Comparison of ENCODE assay signal across 8 cellular contexts in the genomic region with DNA sequence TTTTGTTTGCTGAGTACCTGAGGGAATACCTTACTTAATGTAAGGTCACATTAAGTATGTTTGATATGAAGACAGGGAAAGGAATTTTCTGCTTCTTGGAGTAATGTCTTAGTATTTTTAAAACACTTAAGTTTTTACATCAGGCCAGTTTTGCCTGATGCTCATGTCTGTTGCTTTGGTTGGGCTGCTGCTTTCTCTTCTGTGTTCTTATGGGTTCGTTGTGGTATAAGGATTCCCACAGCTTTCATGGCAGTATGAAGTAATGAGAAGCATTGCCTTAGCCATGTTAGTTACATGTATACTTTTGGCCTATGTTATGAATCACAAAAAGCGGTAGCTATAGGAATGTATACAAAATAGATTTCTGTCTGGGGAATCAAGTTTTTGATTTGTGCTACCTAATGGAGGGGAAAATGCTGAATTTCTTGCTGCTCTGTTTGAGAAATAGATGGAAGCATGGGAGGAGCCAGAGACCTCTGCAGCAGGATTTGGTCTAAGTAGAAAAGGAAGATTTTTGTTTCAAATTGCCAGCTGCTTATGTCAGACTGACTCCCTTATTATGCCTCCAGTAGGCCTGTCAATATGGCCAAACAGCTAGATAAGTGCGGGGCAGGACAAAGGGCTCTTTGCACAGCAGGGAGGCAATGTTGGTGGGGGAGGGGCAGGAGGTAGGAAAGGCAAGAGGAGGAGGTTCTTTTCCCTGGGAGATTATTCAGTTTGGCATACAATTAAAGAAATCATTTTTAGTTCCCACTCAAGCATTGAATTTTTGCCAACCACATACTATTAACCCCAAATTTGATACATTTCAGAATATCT. TPM values are rescaled to one million over a fixed set of nuclear protein-coding genes. Genes with fewer than 3 reads are reported as not detected.
A peak's percentile ranks its signal among the peaks of the same experiment; 100 is the strongest.
DNase-seq lines count a peak whose midpoint lies in the region; ATAC-seq and TF ChIP-seq lines count a peak whose summit lies in the region.

No MANE protein-coding gene starts in this region.

- peaks cover 99% of the 10 kb centered on the region for H3K79me2 ChIP-seq in OCI-LY1 (ENCODE audit: insufficient read depth, low read length)
- peaks cover 100% of the 10 kb centered on the region for H3K79me2 ChIP-seq in neural cell (replicated peaks; ENCODE audit: insufficient read depth, low read length)

- H3K4me3 ChIP-seq in OCI-LY1 (ENCODE audit: low read depth, low read length, poor library complexity, severe bottlenecking) (peak overlapping the region; percentile 12), neural cell (ENCODE audit: low read length) (peak overlapping the region; percentile 86)

- no peak overlapping the region for H3K27ac ChIP-seq in OCI-LY1 (ENCODE audit: low read depth, low read length, poor library complexity, severe bottlenecking)
- H3K27ac ChIP-seq in epithelial cell of prostate: peak overlapping the region; percentile 96
- peak overlapping the region; percentile 91 for H3K27ac ChIP-seq in neural cell (ENCODE audit: low read length)

- H3K9me2 ChIP-seq in OCI-LY1 (ENCODE audit: low read depth, low read length) (no peaks in the 10 kb centered on the region), neural cell (ENCODE audit: insufficient read depth, low read length) (no peaks in the 10 kb centered on the region)

- H3K9ac ChIP-seq in OCI-LY1 (ENCODE audit: low read length) (peak overlapping the region; percentile 6; the same call in 1 of the 2 replicates), neural cell (ENCODE audit: low read length) (peak overlapping the region; percentile 97)

- H3F3A ChIP-seq in OCI-LY1 (ENCODE audit: insufficient read depth, low read length) (no peaks in the 10 kb centered on the region), neural cell (ENCODE audit: insufficient read depth, low read length, poor library complexity, severe bottlenecking) (peaks cover 18% of the 10 kb centered on the region)

- no peak for ATAC-seq in HG02571 (IDR thresholded peaks at IDR 0.05; ENCODE audit: unreplicated experiment)
- ATAC-seq in HG03354 (IDR thresholded peaks at IDR 0.05; ENCODE audit: poor library complexity, severe bottlenecking, unreplicated experiment): no peak

- H2AFZ ChIP-seq in OCI-LY1 (ENCODE audit: low read length) (no peak overlapping the region), neural cell (ENCODE audit: low read depth, low read length) (peak overlapping the region; percentile 7)

- TF ChIP-seq CTCF in OCI-LY1 (IDR thresholded peaks at IDR 0.05; ENCODE audit: low read length) (no peak), neural cell (IDR thresholded peaks at IDR 0.05; ENCODE audit: poor library complexity, severe bottlenecking) (no peak)

- peaks cover 86% of the 10 kb centered on the region for H3K4me1 ChIP-seq in OCI-LY1 (ENCODE audit: insufficient read depth, low read length, severe bottlenecking)

- no peaks in the 10 kb centered on the region for H3K9me3 ChIP-seq in OCI-LY1 (ENCODE audit: low read length)
- H3K9me3 ChIP-seq in neural cell (ENCODE audit: low read length): no peaks in the 10 kb centered on the region

- TF ChIP-seq EP300 in neural cell (conservative IDR thresholded peaks at IDR 0.05; ENCODE audit: poor library complexity, severe bottlenecking): peak; percentile 78

- DNase-seq in NCI-H1436 (lab: John Stamatoyannopoulos, UW) (peak; percentile 9), NCI-H1436 treated with DMSO at 0.1 percent for 48 hours (lab: John Stamatoyannopoulos, UW) (no peak), epithelial cell of prostate (ENCODE audit: low read depth, low spot score) (no peak), middle frontal gyrus (ENCODE audit: extremely low spot score, low spot score) (no peak)

- no peaks in the 10 kb centered on the region for H4K20me1 ChIP-seq in OCI-LY1 (ENCODE audit: insufficient read depth, low read length)
- H4K20me1 ChIP-seq in neural cell (ENCODE audit: insufficient read depth): no peaks in the 10 kb centered on the region

- TF ChIP-seq RAD21 in neural cell (conservative IDR thresholded peaks at IDR 0.05): no peak

- H3K4me2 ChIP-seq in OCI-LY1 (ENCODE audit: low read length): peak overlapping the region; percentile 91
- peak overlapping the region; percentile 94 for H3K4me2 ChIP-seq in neural cell (ENCODE audit: low read length)

- H3K36me3 ChIP-seq in OCI-LY1 (ENCODE audit: insufficient read depth, low read length) (peaks cover 8% of the 10 kb centered on the region), neural cell (ENCODE audit: insufficient read depth, low read length) (no peaks in the 10 kb centered on the region)

- no peaks in the 10 kb centered on the region for H3K27me3 ChIP-seq in OCI-LY1 (ENCODE audit: insufficient read depth, low read length)
- no peaks in the 10 kb centered on the region for H3K27me3 ChIP-seq in neural cell (ENCODE audit: insufficient read depth, low read depth, low read length)

TF ChIP-seq in neural cell, 6 proteins besides CTCF, POLR2A, EP300 and RAD21:
- TF ChIP-seq, protein P1, sequence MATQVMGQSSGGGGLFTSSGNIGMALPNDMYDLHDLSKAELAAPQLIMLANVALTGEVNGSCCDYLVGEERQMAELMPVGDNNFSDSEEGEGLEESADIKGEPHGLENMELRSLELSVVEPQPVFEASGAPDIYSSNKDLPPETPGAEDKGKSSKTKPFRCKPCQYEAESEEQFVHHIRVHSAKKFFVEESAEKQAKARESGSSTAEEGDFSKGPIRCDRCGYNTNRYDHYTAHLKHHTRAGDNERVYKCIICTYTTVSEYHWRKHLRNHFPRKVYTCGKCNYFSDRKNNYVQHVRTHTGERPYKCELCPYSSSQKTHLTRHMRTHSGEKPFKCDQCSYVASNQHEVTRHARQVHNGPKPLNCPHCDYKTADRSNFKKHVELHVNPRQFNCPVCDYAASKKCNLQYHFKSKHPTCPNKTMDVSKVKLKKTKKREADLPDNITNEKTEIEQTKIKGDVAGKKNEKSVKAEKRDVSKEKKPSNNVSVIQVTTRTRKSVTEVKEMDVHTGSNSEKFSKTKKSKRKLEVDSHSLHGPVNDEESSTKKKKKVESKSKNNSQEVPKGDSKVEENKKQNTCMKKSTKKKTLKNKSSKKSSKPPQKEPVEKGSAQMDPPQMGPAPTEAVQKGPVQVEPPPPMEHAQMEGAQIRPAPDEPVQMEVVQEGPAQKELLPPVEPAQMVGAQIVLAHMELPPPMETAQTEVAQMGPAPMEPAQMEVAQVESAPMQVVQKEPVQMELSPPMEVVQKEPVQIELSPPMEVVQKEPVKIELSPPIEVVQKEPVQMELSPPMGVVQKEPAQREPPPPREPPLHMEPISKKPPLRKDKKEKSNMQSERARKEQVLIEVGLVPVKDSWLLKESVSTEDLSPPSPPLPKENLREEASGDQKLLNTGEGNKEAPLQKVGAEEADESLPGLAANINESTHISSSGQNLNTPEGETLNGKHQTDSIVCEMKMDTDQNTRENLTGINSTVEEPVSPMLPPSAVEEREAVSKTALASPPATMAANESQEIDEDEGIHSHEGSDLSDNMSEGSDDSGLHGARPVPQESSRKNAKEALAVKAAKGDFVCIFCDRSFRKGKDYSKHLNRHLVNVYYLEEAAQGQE (IDR thresholded peaks at IDR 0.05; ENCODE audit: borderline replicate concordance): peak; percentile 81
- TF ChIP-seq SMC3 (conservative IDR thresholded peaks at IDR 0.05; ENCODE audit: poor library complexity): peak; percentile 22
- no peak for TF ChIP-seq MXI1 (conservative IDR thresholded peaks at IDR 0.05; ENCODE audit: poor library complexity, severe bottlenecking)
- TF ChIP-seq TAF1 (IDR thresholded peaks at IDR 0.05; ENCODE audit: low read depth): peak; percentile 77
- peak; percentile 88 for TF ChIP-seq POLR2AphosphoS5 (IDR thresholded peaks at IDR 0.05)
- no peak for TF ChIP-seq EZH2 (IDR thresholded peaks at IDR 0.05; ENCODE audit: borderline replicate concordance, insufficient read depth, low read length, poor library complexity, severe bottlenecking)

RNA-seq across cellular contexts. Expression of gene SETD5, which starts 5.2 kb away (rescaled TPM):
- polyA plus RNA-seq in neural cell: 33.6 and 38.0 TPM in 2 replicates
- polyA minus RNA-seq in neural cell: 69.1 and 122 TPM in 2 replicates

RNA-seq across cellular contexts. Expression of gene THUMPD3, which starts 39.8 kb away (rescaled TPM):
- 32.6 and 35.0 TPM in 2 replicates for polyA plus RNA-seq in neural cell
- polyA minus RNA-seq in neural cell: 56.0 and 65.2 TPM in 2 replicates
